In genomic region chr5:150539206-150539605, GRCh38 we compare ENCODE assay signal across 21 cellular contexts.
"Had no signal": no experiment of that assay in that cellular context is flagged by ENCODE, and none has a peak within 500 bp of the region (broad histone marks: within the 10 kb centered on the region; RNA-seq: fewer than 3 reads in every experiment).

No MANE protein-coding gene starts in this region.

- H3K27me3 ChIP-seq: sigmoid colon, tibial artery had no signal

- DNase-seq: activated B cell treated with CpG ODN at 0.5 μM for 24 hours; activated CD4-positive, alpha-beta T cell treated with anti-CD3 and anti-CD28 coated beads for 4 hours; activated CD4-positive, alpha-beta T cell treated with anti-CD3 and anti-CD28 coated beads, Interleukin-2, amount 50 U/mL, for 48 hours; activated CD8-positive, alpha-beta memory T cell treated with anti-CD3 and anti-CD28 coated beads, Interleukin-2, amount 50 U/mL, for 48 hours; activated naive CD4-positive, alpha-beta T cell treated with anti-CD3 and anti-CD28 coated beads, Interleukin-2, amount 10 ng/mL, durations not matched to agents 7 days and 5 days; activated T-cell treated with anti-CD3 and anti-CD28 coated beads, Interleukin-2, amount 50 U/mL, for 4 hours; effector memory CD4-positive, alpha-beta T cell; glutamatergic neuron; hypothalamus; naive B cell; nucleus accumbens; sigmoid colon; stimulated activated CD4-positive, alpha-beta T cell treated with anti-CD3 and anti-CD28 coated beads, Interleukin-4, amount 100 ng/mL, for 24 hours; stimulated activated naive CD4-positive, alpha-beta T cell treated with Interleukin-2 at 50 U/mL for 16 hours; T1000; tibial artery had no signal

- H3K9me3 ChIP-seq: sigmoid colon, tibial artery had no signal

- H3K4me3 ChIP-seq: lung, sigmoid colon, smooth muscle cell, tibial artery had no signal

- ATAC-seq: activated T-cell treated with anti-CD3 and anti-CD28 coated beads, Interleukin-2, amount 50 U/mL, for 4 hours; esophagus mucosa had no signal

- FAIRE-seq: endothelial cell of umbilical vein, frontal cortex had no signal

- H3K4me2 ChIP-seq: smooth muscle cell had no signal
